ENCODE assay signal across 12 cellular contexts in genomic region chr10:62133618-62134017, GRCh38.
DNase-seq lines count a peak whose midpoint lies in the region; ATAC-seq and TF ChIP-seq lines count a peak whose summit lies in the region.
"Had no signal": no experiment of that assay in that cellular context is flagged by ENCODE, and none has a peak within 500 bp of the region (broad histone marks: within the 10 kb centered on the region; RNA-seq: fewer than 3 reads in every experiment).

No MANE protein-coding gene starts in this region.

- peak; percentile 97 for ATAC-seq in GM19025 (IDR thresholded peaks at IDR 0.05; ENCODE audit: low read depth, unreplicated experiment)
- ATAC-seq in GM21825 (IDR thresholded peaks at IDR 0.05; ENCODE audit: unreplicated experiment) = peak; percentile 90
- peak; percentile 84 for ATAC-seq in HG03342 (IDR thresholded peaks at IDR 0.05; ENCODE audit: unreplicated experiment)
- no peak for ATAC-seq in Right ventricle myocardium superior (ENCODE audit: poor library complexity)

- no peak for TF ChIP-seq CTCF in GM10248 (IDR thresholded peaks at IDR 0.05; ENCODE audit: control extremely low read depth, extremely low read depth, low read depth, missing control alignments)

- CTCF ChIA-PET in GM10248 (lab: Yijun Ruan, JAX) = no interaction called here

- POLR2A ChIA-PET in GM10248 (lab: Yijun Ruan, JAX) = no interaction called here

- intact Hi-C loops in Right ventricle myocardium superior (cut with DNase I) = no loop called here

- DNase-seq in GM10248 (ENCODE audit: extremely low spot score) (peak; percentile 16), NCI-H187 (lab: John Stamatoyannopoulos, UW) (no peak), Right ventricle myocardium superior (no peak), NCI-H128 (lab: John Stamatoyannopoulos, UW; ENCODE audit: unreplicated experiment) (no peak)
- DNase-seq in stimulated activated CD4-positive, alpha-beta T cell treated with anti-CD3 and anti-CD28 coated beads, Interleukin-2, amount 100 ng/mL, for 24 hours = no peak
- DNase-seq: cerebellar nuclear complex, HCEC 1CT, naive B cell, NCI-H526 had no signal
